In genomic region chr17:17663160-17664072, GRCh38 we compare ENCODE assay signal across 8 cellular contexts. TPM values are rescaled to one million over a fixed set of nuclear protein-coding genes. Genes with fewer than 3 reads are reported as not detected.
DNase-seq lines count a peak whose midpoint lies in the region; ATAC-seq and TF ChIP-seq lines count a peak whose summit lies in the region.

No MANE protein-coding gene starts in this region.

- H3K27me3 ChIP-seq in Peyer's patch = no peaks in the 10 kb centered on the region
- H3K27me3 ChIP-seq in foreskin keratinocyte = no peaks in the 10 kb centered on the region
- no peaks in the 10 kb centered on the region for H3K27me3 ChIP-seq in sigmoid colon

- ATAC-seq in GM18909 (IDR thresholded peaks at IDR 0.05; ENCODE audit: poor library complexity, unreplicated experiment) (peak; percentile 82), HG03139 (IDR thresholded peaks at IDR 0.05; ENCODE audit: unreplicated experiment) (peak; percentile 86), foreskin keratinocyte (peak; percentile 96)

- H3K27ac ChIP-seq in Peyer's patch (peak overlapping the region in 1 of 4 donors; percentile 59), foreskin keratinocyte (no peak overlapping the region), sigmoid colon (no peak overlapping the region)

- TF ChIP-seq POLR2A in Peyer's patch (IDR thresholded peaks at IDR 0.05) (no peak), sigmoid colon (IDR thresholded peaks at IDR 0.05) (no peak)

- H3K4me3 ChIP-seq in Peyer's patch (peak overlapping the region in 1 of 4 donors; percentile 12), sigmoid colon (no peak overlapping the region)

- WGBS in sigmoid colon, 2 donors = 32 to 55% methylated on average over 19 of the region's 19 CpGs

- peak overlapping the region; percentile 56 for H3K4me3 Mint-ChIP-seq in activated T-helper 1 cell treated with anti-CD3 and anti-CD28 coated beads, Interleukin-12 subunit alpha, Interleukin-12 subunit beta, Interleukin-2, Interleukin-4 antibody, amounts not matched to agents 30 ng/mL and 10 ng/mL and 1 ng/mL, durations not matched to agents 14 hours and 24 hours and 36 hours

- TF ChIP-seq EP300 in sigmoid colon (IDR thresholded peaks at IDR 0.05) = no peak

- peaks cover 18% of the 10 kb centered on the region for H3K27me3 Mint-ChIP-seq in activated T-helper 1 cell treated with anti-CD3 and anti-CD28 coated beads, Interleukin-12 subunit alpha, Interleukin-12 subunit beta, Interleukin-2, Interleukin-4 antibody, amounts not matched to agents 30 ng/mL and 10 ng/mL and 1 ng/mL, durations not matched to agents 14 hours and 24 hours and 36 hours (ENCODE audit: insufficient read depth)

- H3K4me1 ChIP-seq in Peyer's patch (peaks cover 0 to 9% (median 0%) of the 10 kb centered on the region in 4 donors), foreskin keratinocyte (peaks cover 6% of the 10 kb centered on the region), sigmoid colon (peaks cover 0 to 9% (median 7%) of the 10 kb centered on the region in 4 donors)

- DNase-seq in AG08396 (ENCODE audit: low spot score) = peak; percentile 97
- peak in 2 of 3 donors; percentile 78 to 87 for DNase-seq in Peyer's patch
- peak; percentile 58 for DNase-seq in activated T-helper 1 cell treated with anti-CD3 and anti-CD28 coated beads, Interleukin-12 subunit alpha, Interleukin-12 subunit beta, Interleukin-2, Interleukin-4 antibody, amounts not matched to agents 30 ng/mL and 10 ng/mL and 1 ng/mL, durations not matched to agents 14 hours and 24 hours and 36 hours (ENCODE audit: low spot score)
- peak; percentile 88 to 92 for DNase-seq in foreskin keratinocyte
- peak; percentile 77 for DNase-seq in sigmoid colon
- DNase-seq in NCI-H187 treated with DMSO at 0.1 percent for 48 hours (lab: John Stamatoyannopoulos, UW) = no peak

- no peaks in the 10 kb centered on the region for H3K36me3 Mint-ChIP-seq in activated T-helper 1 cell treated with anti-CD3 and anti-CD28 coated beads, Interleukin-12 subunit alpha, Interleukin-12 subunit beta, Interleukin-2, Interleukin-4 antibody, amounts not matched to agents 30 ng/mL and 10 ng/mL and 1 ng/mL, durations not matched to agents 14 hours and 24 hours and 36 hours (ENCODE audit: low read depth)

- no peaks in the 10 kb centered on the region for H3K9me3 ChIP-seq in Peyer's patch
- peaks cover 0 to 8% (median 1%) of the 10 kb centered on the region in 4 donors for H3K9me3 ChIP-seq in sigmoid colon

- peak overlapping the region; percentile 73 for H3K27ac Mint-ChIP-seq in activated T-helper 1 cell treated with anti-CD3 and anti-CD28 coated beads, Interleukin-12 subunit alpha, Interleukin-12 subunit beta, Interleukin-2, Interleukin-4 antibody, amounts not matched to agents 30 ng/mL and 10 ng/mL and 1 ng/mL, durations not matched to agents 14 hours and 24 hours and 36 hours

- H3K36me3 ChIP-seq in Peyer's patch (no peaks in the 10 kb centered on the region), sigmoid colon (no peaks in the 10 kb centered on the region)

- H3K9me3 Mint-ChIP-seq in activated T-helper 1 cell treated with anti-CD3 and anti-CD28 coated beads, Interleukin-12 subunit alpha, Interleukin-12 subunit beta, Interleukin-2, Interleukin-4 antibody, amounts not matched to agents 30 ng/mL and 10 ng/mL and 1 ng/mL, durations not matched to agents 14 hours and 24 hours and 36 hours = peaks cover 12% of the 10 kb centered on the region

- TF ChIP-seq CTCF in Peyer's patch (IDR thresholded peaks at IDR 0.05) (no peak), foreskin keratinocyte (conservative IDR thresholded peaks at IDR 0.05) (no peak), sigmoid colon (IDR thresholded peaks at IDR 0.05) (no peak)

- intact Hi-C loops in activated T-helper 1 cell treated with anti-CD3 and anti-CD28 coated beads, Interleukin-12 subunit alpha, Interleukin-12 subunit beta, Interleukin-2, Interleukin-4 antibody, amounts not matched to agents 30 ng/mL and 10 ng/mL and 1 ng/mL, durations not matched to agents 14 hours and 24 hours and 36 hours (cut with micrococcal nuclease) = no loop called here
- intact Hi-C loops in sigmoid colon (cut with DNase I) = no loop called here

- peaks cover 14% of the 10 kb centered on the region for H3K4me1 Mint-ChIP-seq in activated T-helper 1 cell treated with anti-CD3 and anti-CD28 coated beads, Interleukin-12 subunit alpha, Interleukin-12 subunit beta, Interleukin-2, Interleukin-4 antibody, amounts not matched to agents 30 ng/mL and 10 ng/mL and 1 ng/mL, durations not matched to agents 14 hours and 24 hours and 36 hours (ENCODE audit: low read depth)

RNA-seq across cellular contexts. Expression of gene RAI1, which starts 17.8 kb away (rescaled TPM):
- total RNA-seq in Peyer's patch (10 to 100 TPM; 12.8 to 51.2 (median 47.6) TPM), foreskin keratinocyte (15.0 and 16.3 TPM in 2 replicates), sigmoid colon (10 to 100 TPM in 2 of 4 donors, 1 to 10 TPM in 2; 7.4 to 31.9 (median 12.5) TPM)
- 31.1 and 32.3 TPM in 2 replicates for total RNA-seq in activated T-helper 1 cell treated with anti-CD3 and anti-CD28 coated beads, Interleukin-12 subunit alpha, Interleukin-12 subunit beta, Interleukin-2, Interleukin-4 antibody, amounts not matched to agents 30 ng/mL and 10 ng/mL and 1 ng/mL, durations not matched to agents 14 hours and 24 hours and 36 hours
- polyA plus RNA-seq in foreskin keratinocyte (11.1 and 12.0 TPM in 2 replicates), sigmoid colon (10 to 100 TPM in 1 of 3 donors, 1 to 10 TPM in 2; 1.8 to 14.2 (median 2.5) TPM)
